25 cellular contexts compared by ENCODE assay signal in genomic region chr18:8667846-8668245, GRCh38.
"Had no signal": no experiment of that assay in that cellular context is flagged by ENCODE, and none has a peak within 500 bp of the region (broad histone marks: within the 10 kb centered on the region; RNA-seq: fewer than 3 reads in every experiment).

No MANE protein-coding gene starts in this region.

- H3K27me3 Mint-ChIP-seq: activated B cell treated with CpG ODN at 0.5 μM for 24 hours; activated naive CD8-positive, alpha-beta T cell treated with anti-CD3 and anti-CD28 coated beads for 36 hours; type B pancreatic cell had no signal

- H3K9me3 Mint-ChIP-seq: activated CD4-positive, alpha-beta memory T cell treated with anti-CD3 and anti-CD28 coated beads for 36 hours; activated T-helper 1 cell treated with anti-CD3 and anti-CD28 coated beads, Interleukin-12 subunit alpha, Interleukin-12 subunit beta, Interleukin-2, Interleukin-4 antibody, amounts not matched to agents 30 ng/mL and 10 ng/mL and 1 ng/mL, durations not matched to agents 14 hours and 24 hours and 36 hours; dendritic cell treated with granulocyte-macrophage colony-stimulating factor and Interleukin-4, amounts not matched to agents 40 ng/mL and 50 ng/mL, for 4 days; immature natural killer cell; stimulated activated effector memory CD8-positive, alpha-beta T cell treated with anti-CD3 and anti-CD28 coated beads, Interleukin-12 subunit alpha, Interleukin-12 subunit beta, amount 100 ng/mL, for 72 hours; T-helper 2 cell treated with Interferon-gamma antibody and Interleukin-4, amounts not matched to agents 5 μg/mL and 100 μg/mL, for 36 hours; type B pancreatic cell had no signal

- H3K27ac ChIP-seq: gastroesophageal sphincter, heart right ventricle, neural progenitor cell, prostate gland, right atrium auricular region, stomach had no signal

- ATAC-seq: gastroesophageal sphincter; heart right ventricle; left ventricle myocardium superior; mucosa of descending colon; naive thymus-derived CD4-positive, alpha-beta T cell; stimulated activated effector memory CD8-positive, alpha-beta T cell treated with anti-CD3 and anti-CD28 coated beads, Interleukin-12 subunit alpha, Interleukin-12 subunit beta, amount 100 ng/mL, for 72 hours had no signal

- H3K4me1 Mint-ChIP-seq: activated B cell treated with CpG ODN at 0.5 μM for 24 hours; naive thymus-derived CD4-positive, alpha-beta T cell; stimulated activated effector memory CD8-positive, alpha-beta T cell treated with anti-CD3 and anti-CD28 coated beads, Interleukin-12 subunit alpha, Interleukin-12 subunit beta, amount 100 ng/mL, for 72 hours had no signal

- H3K4me3 ChIP-seq: gastroesophageal sphincter, heart right ventricle, mucosa of descending colon, neural progenitor cell, prostate gland, right atrium auricular region, stomach had no signal

- H3K27ac Mint-ChIP-seq: activated B cell treated with CpG ODN at 0.5 μM for 24 hours; activated CD4-positive, alpha-beta memory T cell treated with anti-CD3 and anti-CD28 coated beads for 36 hours; activated naive CD8-positive, alpha-beta T cell treated with anti-CD3 and anti-CD28 coated beads for 36 hours; activated T-helper 1 cell treated with anti-CD3 and anti-CD28 coated beads, Interleukin-12 subunit alpha, Interleukin-12 subunit beta, Interleukin-2, Interleukin-4 antibody, amounts not matched to agents 30 ng/mL and 10 ng/mL and 1 ng/mL, durations not matched to agents 14 hours and 24 hours and 36 hours; dendritic cell treated with granulocyte-macrophage colony-stimulating factor and Interleukin-4, amounts not matched to agents 40 ng/mL and 50 ng/mL, for 4 days; immature natural killer cell; naive thymus-derived CD4-positive, alpha-beta T cell; neural progenitor cell; stimulated activated effector memory CD8-positive, alpha-beta T cell treated with anti-CD3 and anti-CD28 coated beads, Interleukin-12 subunit alpha, Interleukin-12 subunit beta, amount 100 ng/mL, for 72 hours; T-helper 2 cell treated with Interferon-gamma antibody and Interleukin-4, amounts not matched to agents 5 μg/mL and 100 μg/mL, for 36 hours; type B pancreatic cell had no signal

- DNase-seq: activated B cell treated with CpG ODN at 0.5 μM for 24 hours; activated CD4-positive, alpha-beta memory T cell treated with anti-CD3 and anti-CD28 coated beads for 36 hours; activated CD4-positive, alpha-beta T cell treated with anti-CD3 and anti-CD28 coated beads for 4 hours; activated naive CD4-positive, alpha-beta T cell; activated naive CD8-positive, alpha-beta T cell treated with anti-CD3 and anti-CD28 coated beads for 36 hours; activated T-cell treated with anti-CD3 and anti-CD28 coated beads for 4 hours; anterior cingulate cortex; effector memory CD4-positive, alpha-beta T cell; heart right ventricle; immature natural killer cell; left ventricle myocardium superior; mucosa of descending colon; naive thymus-derived CD4-positive, alpha-beta T cell; small intestine; stimulated activated CD4-positive, alpha-beta T cell treated with anti-CD3 and anti-CD28 coated beads, Interleukin-4, amount 100 ng/mL, for 24 hours; stomach had no signal

- H3K4me3 Mint-ChIP-seq: activated B cell treated with CpG ODN at 0.5 μM for 24 hours; activated CD4-positive, alpha-beta memory T cell treated with anti-CD3 and anti-CD28 coated beads for 36 hours; activated naive CD8-positive, alpha-beta T cell treated with anti-CD3 and anti-CD28 coated beads for 36 hours; activated T-helper 1 cell treated with anti-CD3 and anti-CD28 coated beads, Interleukin-12 subunit alpha, Interleukin-12 subunit beta, Interleukin-2, Interleukin-4 antibody, amounts not matched to agents 30 ng/mL and 10 ng/mL and 1 ng/mL, durations not matched to agents 14 hours and 24 hours and 36 hours; dendritic cell treated with granulocyte-macrophage colony-stimulating factor and Interleukin-4, amounts not matched to agents 40 ng/mL and 50 ng/mL, for 4 days; immature natural killer cell; naive thymus-derived CD4-positive, alpha-beta T cell; neural progenitor cell; stimulated activated effector memory CD8-positive, alpha-beta T cell treated with anti-CD3 and anti-CD28 coated beads, Interleukin-12 subunit alpha, Interleukin-12 subunit beta, amount 100 ng/mL, for 72 hours; T-helper 2 cell treated with Interferon-gamma antibody and Interleukin-4, amounts not matched to agents 5 μg/mL and 100 μg/mL, for 36 hours; type B pancreatic cell had no signal

- H3K36me3 Mint-ChIP-seq: activated CD4-positive, alpha-beta memory T cell treated with anti-CD3 and anti-CD28 coated beads for 36 hours; activated naive CD8-positive, alpha-beta T cell treated with anti-CD3 and anti-CD28 coated beads for 36 hours; immature natural killer cell; neural progenitor cell; stimulated activated effector memory CD8-positive, alpha-beta T cell treated with anti-CD3 and anti-CD28 coated beads, Interleukin-12 subunit alpha, Interleukin-12 subunit beta, amount 100 ng/mL, for 72 hours; type B pancreatic cell had no signal
